Comparison of ENCODE assay signal across 28 cellular contexts in the genomic region with DNA sequence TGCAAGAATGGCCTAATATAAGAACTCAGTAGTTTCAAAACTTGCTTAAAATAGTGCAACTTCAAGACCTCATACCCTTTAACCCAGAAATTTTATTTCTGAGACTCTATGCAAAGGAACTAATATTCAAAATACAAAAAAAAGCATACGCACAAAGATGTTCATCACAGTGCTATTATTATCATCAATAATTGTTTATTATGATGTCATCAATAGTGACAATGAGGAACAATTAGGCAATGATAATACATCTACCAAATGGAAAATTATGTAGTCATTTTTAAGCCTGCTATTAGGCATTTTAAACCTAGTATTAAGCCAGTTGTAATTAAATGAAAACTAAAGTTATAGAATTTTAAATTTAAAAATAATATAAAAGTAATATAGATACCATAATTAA.
"Had no signal": no experiment of that assay in that cellular context is flagged by ENCODE, and none has a peak within 500 bp of the region (broad histone marks: within the 10 kb centered on the region; RNA-seq: fewer than 3 reads in every experiment).

No MANE protein-coding gene starts in this region.

- H3K9me3 ChIP-seq: ascending aorta, SJSA1, SK-N-SH had no signal

- H3K9ac ChIP-seq: SK-N-SH had no signal

- ATAC-seq: activated CD8-positive, alpha-beta T cell treated with anti-CD3 and anti-CD28 coated beads for 36 hours; activated T-cell treated with anti-CD3 and anti-CD28 coated beads, Interleukin-2, amount 50 U/mL, for 72 hours; activated T-helper 17 cell treated with anti-CD3 and anti-CD28 coated beads, Interleukin-2, amount 50 U/mL, for 72 hours had no signal

- H3K27ac ChIP-seq: cardiac muscle cell, PC-9, SJSA1 had no signal

- H3K36me3 ChIP-seq: ascending aorta, cardiac muscle cell had no signal

- FAIRE-seq: TTC549 had no signal

- H2AFZ ChIP-seq: PC-9 had no signal

- H3K36me3 Mint-ChIP-seq: activated naive CD8-positive, alpha-beta T cell treated with anti-CD3 and anti-CD28 coated beads for 36 hours had no signal

- H3K9me3 Mint-ChIP-seq: activated CD4-positive, alpha-beta T cell treated with anti-CD3 and anti-CD28 coated beads, Interleukin-2, amount 10 ng/mL, durations not matched to agents 24 days and 14 days; activated CD8-positive, alpha-beta T cell treated with anti-CD3 and anti-CD28 coated beads for 36 hours; activated naive CD8-positive, alpha-beta T cell treated with anti-CD3 and anti-CD28 coated beads for 36 hours; activated T-cell treated with anti-CD3 and anti-CD28 coated beads, Interleukin-2, amount 50 U/mL, for 72 hours; activated T-helper 17 cell treated with anti-CD3 and anti-CD28 coated beads, Interleukin-2, amount 50 U/mL, for 72 hours; central memory CD8-positive, alpha-beta T cell; T-helper 1 cell treated with Interleukin-12 subunit alpha and Interleukin-12 subunit beta and Interleukin-4 antibody, amounts not matched to agents 30 μg/mL and 1 μg/mL, for 36 hours; T-helper 2 cell treated with Interferon-gamma antibody and Interleukin-4, amounts not matched to agents 5 μg/mL and 100 μg/mL, for 36 hours had no signal

- H3K9me2 ChIP-seq: SK-N-SH had no signal

- H3K4me3 ChIP-seq: cardiac muscle cell, PC-9, SJSA1 had no signal

- DNase-seq: activated CD4-positive, alpha-beta T cell treated with anti-CD3 and anti-CD28 coated beads, Interleukin-2, amount 10 ng/mL, durations not matched to agents 24 days and 14 days; activated CD4-positive, alpha-beta T cell treated with anti-CD3 and anti-CD28 coated beads, Interleukin-2, amount 50 U/mL, for 4 hours; activated CD8-positive, alpha-beta T cell treated with anti-CD3 and anti-CD28 coated beads for 36 hours; activated effector memory CD4-positive, alpha-beta T cell treated with anti-CD3 and anti-CD28 coated beads, Interleukin-2, amount 50 U/mL, for 16 hours; activated naive CD4-positive, alpha-beta T cell; activated naive CD4-positive, alpha-beta T cell treated with anti-CD3 and anti-CD28 coated beads, Interleukin-2, amount 50 U/mL, for 16 hours; activated naive CD8-positive, alpha-beta T cell treated with anti-CD3 and anti-CD28 coated beads for 36 hours; activated T-cell treated with anti-CD3 and anti-CD28 coated beads, Interleukin-2, amount 50 U/mL, for 1 hour; activated T-cell treated with anti-CD3 and anti-CD28 coated beads, Interleukin-2, amount 50 U/mL, for 72 hours; amygdala; Karpas-422; NCI-H1048; NCI-H1436 treated with DMSO at 0.1 percent for 48 hours; NCI-H1694 treated with DMSO at 0.1 percent for 48 hours; NCI-H2029; NCI-H345; NCI-H524 treated with DMSO at 0.1 percent for 48 hours; PC-9; SHP77 treated with DMSO at 0.1 percent for 48 hours; SK-N-SH had no signal

- H3K4me3 Mint-ChIP-seq: activated CD4-positive, alpha-beta T cell treated with anti-CD3 and anti-CD28 coated beads, Interleukin-2, amount 10 ng/mL, durations not matched to agents 24 days and 14 days; activated CD8-positive, alpha-beta T cell treated with anti-CD3 and anti-CD28 coated beads for 36 hours; activated naive CD8-positive, alpha-beta T cell treated with anti-CD3 and anti-CD28 coated beads for 36 hours; activated T-cell treated with anti-CD3 and anti-CD28 coated beads, Interleukin-2, amount 50 U/mL, for 72 hours; activated T-helper 17 cell treated with anti-CD3 and anti-CD28 coated beads, Interleukin-2, amount 50 U/mL, for 72 hours; central memory CD8-positive, alpha-beta T cell; T-helper 1 cell treated with Interleukin-12 subunit alpha and Interleukin-12 subunit beta and Interleukin-4 antibody, amounts not matched to agents 30 μg/mL and 1 μg/mL, for 36 hours; T-helper 2 cell treated with Interferon-gamma antibody and Interleukin-4, amounts not matched to agents 5 μg/mL and 100 μg/mL, for 36 hours had no signal

- H3K27ac Mint-ChIP-seq: activated CD4-positive, alpha-beta T cell treated with anti-CD3 and anti-CD28 coated beads, Interleukin-2, amount 10 ng/mL, durations not matched to agents 24 days and 14 days; activated CD8-positive, alpha-beta T cell treated with anti-CD3 and anti-CD28 coated beads for 36 hours; activated naive CD8-positive, alpha-beta T cell treated with anti-CD3 and anti-CD28 coated beads for 36 hours; activated T-cell treated with anti-CD3 and anti-CD28 coated beads, Interleukin-2, amount 50 U/mL, for 72 hours; activated T-helper 17 cell treated with anti-CD3 and anti-CD28 coated beads, Interleukin-2, amount 50 U/mL, for 72 hours; T-helper 1 cell treated with Interleukin-12 subunit alpha and Interleukin-12 subunit beta and Interleukin-4 antibody, amounts not matched to agents 30 μg/mL and 1 μg/mL, for 36 hours; T-helper 2 cell treated with Interferon-gamma antibody and Interleukin-4, amounts not matched to agents 5 μg/mL and 100 μg/mL, for 36 hours had no signal

- H3K4me2 ChIP-seq: PC-9 had no signal

- H3K27me3 ChIP-seq: ascending aorta, SJSA1 had no signal
